22 cellular contexts compared by ENCODE assay signal in genomic region chr15:71530116-71530515, GRCh38.
"Had no signal": no experiment of that assay in that cellular context is flagged by ENCODE, and none has a peak within 500 bp of the region (broad histone marks: within the 10 kb centered on the region; RNA-seq: fewer than 3 reads in every experiment).

No MANE protein-coding gene starts in this region.

- H3K36me3 ChIP-seq: esophagus muscularis mucosa, gastrocnemius medialis, lower lobe of right lung, neural progenitor cell, spleen, thyroid gland had no signal

- DNase-seq: activated CD4-positive, alpha-beta memory T cell treated with anti-CD3 and anti-CD28 coated beads, Interleukin-2, amount 10 ng/mL, durations not matched to agents 7 days and 5 days; activated CD4-positive, alpha-beta T cell treated with anti-CD3 and anti-CD28 coated beads, Interleukin-2, amount 10 ng/mL, durations not matched to agents 24 days and 14 days; activated CD8-positive, alpha-beta memory T cell treated with anti-CD3 and anti-CD28 coated beads, Interleukin-2, amount 10 ng/mL, durations not matched to agents 7 days and 5 days; activated effector memory CD4-positive, alpha-beta T cell treated with anti-CD3 and anti-CD28 coated beads, Interleukin-2, amount 50 U/mL, for 16 hours; activated naive CD4-positive, alpha-beta T cell treated with anti-CD3 and anti-CD28 coated beads, Interleukin-2, amount 10 ng/mL, durations not matched to agents 7 days and 5 days; activated T-cell treated with anti-CD3 and anti-CD28 coated beads for 4 hours; amygdala; cortex of kidney; gastrocnemius medialis; hypothalamus; lower lobe of right lung; naive thymus-derived CD4-positive, alpha-beta T cell; spleen; stimulated activated CD4-positive, alpha-beta T cell treated with anti-CD3 and anti-CD28 coated beads, Interleukin-4, amount 100 ng/mL, for 24 hours; stimulated activated naive CD4-positive, alpha-beta T cell treated with Interleukin-2 at 50 U/mL for 16 hours; thyroid gland had no signal

- H3K27ac ChIP-seq: esophagus muscularis mucosa, gastrocnemius medialis, lower lobe of right lung, neural progenitor cell, spleen, thyroid gland, VCaP had no signal

- H2AFZ ChIP-seq: neural progenitor cell had no signal

- H3K9me3 ChIP-seq: gastrocnemius medialis, lower lobe of right lung, thyroid gland had no signal

- H3K27me3 ChIP-seq: esophagus muscularis mucosa, gastrocnemius medialis, neural progenitor cell, thyroid gland had no signal

- ATAC-seq: activated CD4-positive, CD25-positive, alpha-beta regulatory T cell treated with anti-CD3 and anti-CD28 coated beads, Interleukin-2, amount 50 U/mL, for 24 hours; activated CD8-positive, alpha-beta memory T cell treated with anti-CD3 and anti-CD28 coated beads, Interleukin-2, amount 10 ng/mL, durations not matched to agents 7 days and 5 days; gastrocnemius medialis; naive thymus-derived CD4-positive, alpha-beta T cell had no signal

- H3K4me3 ChIP-seq: esophagus muscularis mucosa, gastrocnemius medialis, lower lobe of right lung, neural progenitor cell, spleen, thyroid gland had no signal

- H3K4me2 ChIP-seq: neural progenitor cell had no signal

- H3K4me1 ChIP-seq: lower lobe of right lung, thyroid gland had no signal

- FAIRE-seq: endometrium, urothelium cell line had no signal

- H3K9ac ChIP-seq: neural progenitor cell had no signal
